5 cellular contexts compared by ENCODE assay signal in genomic region chr2:230825354-230825753, GRCh38.
"Had no signal": no experiment of that assay in that cellular context is flagged by ENCODE, and none has a peak within 500 bp of the region (broad histone marks: within the 10 kb centered on the region; RNA-seq: fewer than 3 reads in every experiment).

No MANE protein-coding gene starts in this region.

- H3K27ac ChIP-seq: HL-60, KMS-11 had no signal

- H3K9ac ChIP-seq: KMS-11 had no signal

- DNase-seq: KBM-7, KG1 had no signal

- FAIRE-seq: HTR-8/SVneo had no signal

- H3K4me2 ChIP-seq: KMS-11 had no signal
